24 cellular contexts compared by ENCODE assay signal in genomic region chr3:11304160-11304559, GRCh38.
"Had no signal": no experiment of that assay in that cellular context is flagged by ENCODE, and none has a peak within 500 bp of the region (broad histone marks: within the 10 kb centered on the region; RNA-seq: fewer than 3 reads in every experiment).

No MANE protein-coding gene starts in this region.

- H3K4me3 ChIP-seq: cardiac muscle cell, MG63, SJSA1 had no signal

- H3K9me3 Mint-ChIP-seq: activated B cell treated with CpG ODN at 0.5 μM for 24 hours; activated CD4-positive, alpha-beta T cell treated with anti-CD3 and anti-CD28 coated beads, Interleukin-2, amount 10 ng/mL, durations not matched to agents 24 days and 14 days; activated naive CD4-positive, alpha-beta T cell treated with anti-CD3 and anti-CD28 coated beads, Interleukin-2, amount 10 ng/mL, durations not matched to agents 7 days and 5 days; activated naive CD8-positive, alpha-beta T cell treated with anti-CD3 and anti-CD28 coated beads for 36 hours; activated T-helper 2 cell treated with anti-CD3 and anti-CD28 coated beads, Interferon-gamma antibody, Interleukin-2, Interleukin-4, amounts not matched to agents 10 μg/mL and 5 μg/mL and 100 μg/mL, durations not matched to agents 14 hours and 24 hours and 36 hours; T-cell had no signal

- ATAC-seq: activated CD8-positive, alpha-beta memory T cell treated with anti-CD3 and anti-CD28 coated beads, Interleukin-2, amount 10 ng/mL, durations not matched to agents 7 days and 5 days; PC-3; T-cell had no signal

- H3K9me3 ChIP-seq: MG63, SJSA1 had no signal

- H3K4me3 Mint-ChIP-seq: activated B cell treated with CpG ODN at 0.5 μM for 24 hours; activated CD4-positive, alpha-beta T cell treated with anti-CD3 and anti-CD28 coated beads, Interleukin-2, amount 10 ng/mL, durations not matched to agents 24 days and 14 days; activated CD8-positive, alpha-beta memory T cell treated with anti-CD3 and anti-CD28 coated beads, Interleukin-2, amount 10 ng/mL, durations not matched to agents 7 days and 5 days; activated naive CD4-positive, alpha-beta T cell treated with anti-CD3 and anti-CD28 coated beads, Interleukin-2, amount 10 ng/mL, durations not matched to agents 7 days and 5 days; activated naive CD8-positive, alpha-beta T cell treated with anti-CD3 and anti-CD28 coated beads for 36 hours; T-cell had no signal

- H3K27ac Mint-ChIP-seq: activated B cell treated with CpG ODN at 0.5 μM for 24 hours; activated CD4-positive, alpha-beta T cell treated with anti-CD3 and anti-CD28 coated beads, Interleukin-2, amount 10 ng/mL, durations not matched to agents 24 days and 14 days; activated CD8-positive, alpha-beta memory T cell treated with anti-CD3 and anti-CD28 coated beads, Interleukin-2, amount 10 ng/mL, durations not matched to agents 7 days and 5 days; activated naive CD8-positive, alpha-beta T cell treated with anti-CD3 and anti-CD28 coated beads for 36 hours; activated T-helper 2 cell treated with anti-CD3 and anti-CD28 coated beads, Interferon-gamma antibody, Interleukin-2, Interleukin-4, amounts not matched to agents 10 μg/mL and 5 μg/mL and 100 μg/mL, durations not matched to agents 14 hours and 24 hours and 36 hours; T-cell had no signal

- H3K27me3 Mint-ChIP-seq: activated B cell treated with CpG ODN at 0.5 μM for 24 hours; activated CD4-positive, alpha-beta T cell treated with anti-CD3 and anti-CD28 coated beads, Interleukin-2, amount 10 ng/mL, durations not matched to agents 24 days and 14 days; activated CD8-positive, alpha-beta memory T cell treated with anti-CD3 and anti-CD28 coated beads, Interleukin-2, amount 10 ng/mL, durations not matched to agents 7 days and 5 days; activated naive CD4-positive, alpha-beta T cell treated with anti-CD3 and anti-CD28 coated beads, Interleukin-2, amount 10 ng/mL, durations not matched to agents 7 days and 5 days; activated naive CD8-positive, alpha-beta T cell treated with anti-CD3 and anti-CD28 coated beads for 36 hours; T-cell had no signal

- H3K9ac ChIP-seq: KMS-11 had no signal

- H3K27ac ChIP-seq: brain microvascular endothelial cell, cardiac muscle cell, KMS-11, SJSA1 had no signal

- DNase-seq: activated B cell treated with CpG ODN at 0.5 μM for 24 hours; activated CD4-positive, alpha-beta T cell treated with anti-CD3 and anti-CD28 coated beads for 1 hour; activated CD4-positive, alpha-beta T cell treated with anti-CD3 and anti-CD28 coated beads, Interleukin-2, amount 10 ng/mL, durations not matched to agents 24 days and 14 days; activated CD4-positive, alpha-beta T cell treated with anti-CD3 and anti-CD28 coated beads, Interleukin-2, amount 50 U/mL, for 48 hours; activated CD8-positive, alpha-beta memory T cell treated with anti-CD3 and anti-CD28 coated beads, Interleukin-2, amount 10 ng/mL, durations not matched to agents 7 days and 5 days; activated gamma-delta T cell treated with Interleukin-2 at 50 U/mL for 16 hours; activated naive CD4-positive, alpha-beta T cell treated with anti-CD3 and anti-CD28 coated beads, Interleukin-2, amount 10 ng/mL, durations not matched to agents 7 days and 5 days; activated naive CD8-positive, alpha-beta T cell treated with anti-CD3 and anti-CD28 coated beads for 36 hours; activated T-cell treated with anti-CD3 and anti-CD28 coated beads, Interleukin-2, amount 50 U/mL, for 48 hours; brain microvascular endothelial cell; MG63; NCI-H1105; NCI-H1436; NCI-H1694 treated with DMSO at 0.1 percent for 48 hours; NCI-H2029 treated with DMSO at 0.1 percent for 48 hours; NCI-H524; T-cell; T-helper 2 cell; T1000 had no signal

- H3K27me3 ChIP-seq: brain microvascular endothelial cell, cardiac muscle cell, MG63, SJSA1 had no signal
